In the genomic region with DNA sequence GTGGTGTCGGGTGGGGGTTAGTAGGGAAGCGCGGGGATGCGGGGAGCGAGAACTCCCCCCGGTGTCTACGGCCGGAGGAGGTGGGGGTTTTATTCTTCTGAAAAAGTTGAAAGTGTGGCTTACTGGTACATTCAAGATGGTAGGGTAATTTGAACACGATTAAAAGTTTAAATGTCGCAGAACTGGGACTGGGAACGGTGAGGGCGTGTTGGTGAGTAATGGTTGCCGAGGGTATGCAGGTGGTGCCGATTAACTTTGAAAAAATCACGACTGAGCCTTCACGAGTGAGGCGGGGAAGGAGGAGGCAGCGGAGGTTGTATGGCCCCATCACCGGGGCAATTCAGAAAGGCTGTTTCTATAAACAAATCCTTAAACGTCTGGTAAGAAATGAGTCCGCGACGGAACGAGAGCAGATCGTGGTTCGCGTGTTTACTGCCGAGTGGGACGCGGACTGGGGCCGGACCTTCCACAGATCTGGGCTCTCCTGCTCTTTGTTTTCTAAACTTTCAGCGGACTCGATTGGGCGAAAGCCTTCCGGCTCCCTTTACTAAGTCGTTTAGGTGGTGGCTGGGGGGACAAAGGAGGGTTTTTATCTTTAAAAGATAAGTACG, we compare ENCODE assay signal across 9 cellular contexts. TPM values are rescaled to one million over a fixed set of nuclear protein-coding genes. Genes with fewer than 3 reads are reported as not detected.
DNase-seq lines count a peak whose midpoint lies in the region; ATAC-seq and FAIRE-seq lines count a peak whose summit lies in the region.
"Had no signal": no experiment of that assay in that cellular context is flagged by ENCODE, and none has a peak within 500 bp of the region (broad histone marks: within the 10 kb centered on the region; RNA-seq: fewer than 3 reads in every experiment).

No MANE protein-coding gene starts in this region.

- no peaks in the 10 kb centered on the region for H3K9me3 ChIP-seq in small intestine (ENCODE audit: control insufficient read depth, low read depth)

- peak in 2 of 3 experiments; percentile 56 to 73 for DNase-seq in NCI-H1417 (lab: John Stamatoyannopoulos, UW)
- no peak for DNase-seq in NCI-H1417 treated with DMSO at 0.1 percent for 48 hours (lab: John Stamatoyannopoulos, UW)
- DNase-seq in activated naive CD4-positive, alpha-beta T cell treated with anti-CD3 and anti-CD28 coated beads, Interleukin-2, amount 50 U/mL, for 72 hours (ENCODE audit: low spot score in 2 of 2), result peak in 1 of 2 donors; percentile 27
- peak; percentile 25 for DNase-seq in small intestine
- no peak for DNase-seq in activated effector memory CD4-positive, alpha-beta T cell treated with Interleukin-2 at 50 U/mL for 16 hours
- DNase-seq in NCI-H2107 treated with DMSO at 0.1 percent for 48 hours (lab: John Stamatoyannopoulos, UW; ENCODE audit: unreplicated experiment), result no peak
- DNase-seq in NCI-H2029 treated with DMSO at 0.1 percent for 48 hours (lab: John Stamatoyannopoulos, UW), result no peak

- peak in 1 of 2 donors; percentile 23 for ATAC-seq in activated naive CD4-positive, alpha-beta T cell treated with anti-CD3 and anti-CD28 coated beads, Interleukin-2, amount 50 U/mL, for 72 hours

- H3K36me3 ChIP-seq in small intestine (ENCODE audit: control insufficient read depth in 2 of 2, insufficient read depth in 2 of 2, low read length in 2 of 2), result no peaks in the 10 kb centered on the region

- H3K4me1 ChIP-seq in small intestine (ENCODE audit: control insufficient read depth in 2 of 2, insufficient read depth in 1 of 2, low read depth in 1 of 2, low read length in 1 of 2), result peaks cover 0 to 4% of the 10 kb centered on the region in 2 donors

- 1 to 3% (median 2%) methylated on average over 37 of the region's 37 CpGs for WGBS in small intestine, 3 donors

- H3K36me3 Mint-ChIP-seq in activated naive CD4-positive, alpha-beta T cell treated with anti-CD3 and anti-CD28 coated beads, Interleukin-2, amount 50 U/mL, for 72 hours, result peaks cover 12 to 15% of the 10 kb centered on the region in 2 donors

- peak overlapping the region; percentile 89 to 93 for H3K27ac Mint-ChIP-seq in activated naive CD4-positive, alpha-beta T cell treated with anti-CD3 and anti-CD28 coated beads, Interleukin-2, amount 50 U/mL, for 72 hours

- H3K9me3 Mint-ChIP-seq in activated naive CD4-positive, alpha-beta T cell treated with anti-CD3 and anti-CD28 coated beads, Interleukin-2, amount 50 U/mL, for 72 hours, result no peaks in the 10 kb centered on the region

- no peak for FAIRE-seq in small intestine (lab: Jason Lieb, UNC)
- FAIRE-seq: A204.1 had no signal

- peak overlapping the region in 1 of 2 donors; percentile 94 for H3K27ac ChIP-seq in small intestine (ENCODE audit: low read depth in 1 of 2, low read length in 1 of 2)

- H3K4me3 ChIP-seq in iPS-11a (ENCODE audit: low read depth, low read length) (peak overlapping the region; percentile 83), small intestine (ENCODE audit: low read depth in 1 of 2, low read length in 2 of 2) (peak overlapping the region; percentile 60 to 94)

- H3K27me3 ChIP-seq in small intestine (ENCODE audit: control insufficient read depth in 2 of 2, insufficient read depth in 2 of 2, low read length in 2 of 2), result peaks cover 0 to 2% of the 10 kb centered on the region in 2 donors

RNA-seq across cellular contexts. Expression of a gene that starts 2.6 kb away (rescaled TPM):
- 10 to 100 TPM; 35.6 to 39.4 TPM for total RNA-seq in activated naive CD4-positive, alpha-beta T cell treated with anti-CD3 and anti-CD28 coated beads, Interleukin-2, amount 50 U/mL, for 72 hours
- polyA plus RNA-seq in small intestine, result 1 to 10 TPM in 2 of 3 donors, under 1 TPM in 1; 0.54 to 6.5 (median 1.1) TPM

Comparison
In these comparisons a context has a peak if more than half of its experiments do, and no peak if none do; other contexts are left out.
1. DNase-seq: peak in NCI-H1417 (2 of 3) and small intestine (single experiment); none in NCI-H1417 treated with DMSO at 0.1 percent for 48 hours (single experiment), activated effector memory CD4-positive, alpha-beta T cell treated with Interleukin-2 at 50 U/mL for 16 hours (single experiment), NCI-H2107 treated with DMSO at 0.1 percent for 48 hours (single experiment) and NCI-H2029 treated with DMSO at 0.1 percent for 48 hours (single experiment).